Comparison of ENCODE assay signal across 1 cellular context in the genomic region with DNA sequence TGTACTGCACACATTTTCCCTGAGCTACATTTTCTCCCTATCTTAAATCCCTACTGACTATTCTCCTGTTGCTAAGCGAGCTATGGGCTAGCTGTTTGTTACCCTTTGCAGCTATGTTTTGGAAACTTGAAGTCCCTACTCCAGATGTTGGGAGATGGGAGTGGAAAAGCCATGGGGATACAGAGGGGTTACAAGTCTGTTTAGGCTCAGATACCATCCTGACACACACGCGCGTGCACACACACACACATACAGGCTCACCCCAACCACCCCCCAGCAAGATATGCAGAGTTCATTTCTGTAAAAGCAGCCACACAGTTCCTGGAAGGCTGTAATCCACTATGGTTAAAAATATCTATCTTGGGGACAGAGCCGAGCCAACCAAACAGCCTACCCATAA.
TF ChIP-seq lines count a peak whose summit lies in the region.

No MANE protein-coding gene starts in this region.

TF ChIP-seq in SK-N-SH, 30 proteins besides CTCF, POLR2A, EP300 and RAD21:
- TF ChIP-seq RXRA (IDR thresholded peaks at IDR 0.05; ENCODE audit: borderline replicate concordance, low read depth) (no peak), FOSL2 (IDR thresholded peaks at IDR 0.05; ENCODE audit: borderline replicate concordance, low read depth) (no peak), MXI1 (IDR thresholded peaks at IDR 0.05; ENCODE audit: low read depth, low read length) (no peak), YY1 (IDR thresholded peaks at IDR 0.05; ENCODE audit: low read depth) (no peak), TCF12 (IDR thresholded peaks at IDR 0.05) (no peak), TEAD4 (IDR thresholded peaks at IDR 0.05; ENCODE audit: borderline replicate concordance, insufficient read depth) (no peak), POLR2AphosphoS5 (IDR thresholded peaks at IDR 0.05; ENCODE audit: low read depth, low read length) (no peak), SMC3 (IDR thresholded peaks at IDR 0.05; ENCODE audit: low read depth, low read length) (no peak), SIN3A (IDR thresholded peaks at IDR 0.05; ENCODE audit: borderline replicate concordance, low read depth, low read length) (no peak), RCOR1 (IDR thresholded peaks at IDR 0.05; ENCODE audit: low read length) (no peak), GATA2 (CRISPR knock-in tag; IDR thresholded peaks at IDR 0.05) (no peak), ELF1 (IDR thresholded peaks at IDR 0.05) (no peak)
- TF ChIP-seq, protein P1, sequence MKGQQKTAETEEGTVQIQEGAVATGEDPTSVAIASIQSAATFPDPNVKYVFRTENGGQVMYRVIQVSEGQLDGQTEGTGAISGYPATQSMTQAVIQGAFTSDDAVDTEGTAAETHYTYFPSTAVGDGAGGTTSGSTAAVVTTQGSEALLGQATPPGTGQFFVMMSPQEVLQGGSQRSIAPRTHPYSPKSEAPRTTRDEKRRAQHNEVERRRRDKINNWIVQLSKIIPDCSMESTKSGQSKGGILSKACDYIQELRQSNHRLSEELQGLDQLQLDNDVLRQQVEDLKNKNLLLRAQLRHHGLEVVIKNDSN (IDR thresholded peaks at IDR 0.05; ENCODE audit: borderline replicate concordance, low read depth), result no peak
- TF ChIP-seq, protein P2, sequence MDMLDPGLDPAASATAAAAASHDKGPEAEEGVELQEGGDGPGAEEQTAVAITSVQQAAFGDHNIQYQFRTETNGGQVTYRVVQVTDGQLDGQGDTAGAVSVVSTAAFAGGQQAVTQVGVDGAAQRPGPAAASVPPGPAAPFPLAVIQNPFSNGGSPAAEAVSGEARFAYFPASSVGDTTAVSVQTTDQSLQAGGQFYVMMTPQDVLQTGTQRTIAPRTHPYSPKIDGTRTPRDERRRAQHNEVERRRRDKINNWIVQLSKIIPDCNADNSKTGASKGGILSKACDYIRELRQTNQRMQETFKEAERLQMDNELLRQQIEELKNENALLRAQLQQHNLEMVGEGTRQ (IDR thresholded peaks at IDR 0.05; ENCODE audit: borderline replicate concordance, low read depth, low read length), result no peak
- TF ChIP-seq, protein P3, sequence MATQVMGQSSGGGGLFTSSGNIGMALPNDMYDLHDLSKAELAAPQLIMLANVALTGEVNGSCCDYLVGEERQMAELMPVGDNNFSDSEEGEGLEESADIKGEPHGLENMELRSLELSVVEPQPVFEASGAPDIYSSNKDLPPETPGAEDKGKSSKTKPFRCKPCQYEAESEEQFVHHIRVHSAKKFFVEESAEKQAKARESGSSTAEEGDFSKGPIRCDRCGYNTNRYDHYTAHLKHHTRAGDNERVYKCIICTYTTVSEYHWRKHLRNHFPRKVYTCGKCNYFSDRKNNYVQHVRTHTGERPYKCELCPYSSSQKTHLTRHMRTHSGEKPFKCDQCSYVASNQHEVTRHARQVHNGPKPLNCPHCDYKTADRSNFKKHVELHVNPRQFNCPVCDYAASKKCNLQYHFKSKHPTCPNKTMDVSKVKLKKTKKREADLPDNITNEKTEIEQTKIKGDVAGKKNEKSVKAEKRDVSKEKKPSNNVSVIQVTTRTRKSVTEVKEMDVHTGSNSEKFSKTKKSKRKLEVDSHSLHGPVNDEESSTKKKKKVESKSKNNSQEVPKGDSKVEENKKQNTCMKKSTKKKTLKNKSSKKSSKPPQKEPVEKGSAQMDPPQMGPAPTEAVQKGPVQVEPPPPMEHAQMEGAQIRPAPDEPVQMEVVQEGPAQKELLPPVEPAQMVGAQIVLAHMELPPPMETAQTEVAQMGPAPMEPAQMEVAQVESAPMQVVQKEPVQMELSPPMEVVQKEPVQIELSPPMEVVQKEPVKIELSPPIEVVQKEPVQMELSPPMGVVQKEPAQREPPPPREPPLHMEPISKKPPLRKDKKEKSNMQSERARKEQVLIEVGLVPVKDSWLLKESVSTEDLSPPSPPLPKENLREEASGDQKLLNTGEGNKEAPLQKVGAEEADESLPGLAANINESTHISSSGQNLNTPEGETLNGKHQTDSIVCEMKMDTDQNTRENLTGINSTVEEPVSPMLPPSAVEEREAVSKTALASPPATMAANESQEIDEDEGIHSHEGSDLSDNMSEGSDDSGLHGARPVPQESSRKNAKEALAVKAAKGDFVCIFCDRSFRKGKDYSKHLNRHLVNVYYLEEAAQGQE (IDR thresholded peaks at IDR 0.05; ENCODE audit: low read depth, low read length), result no peak
- TF ChIP-seq, protein P4, sequence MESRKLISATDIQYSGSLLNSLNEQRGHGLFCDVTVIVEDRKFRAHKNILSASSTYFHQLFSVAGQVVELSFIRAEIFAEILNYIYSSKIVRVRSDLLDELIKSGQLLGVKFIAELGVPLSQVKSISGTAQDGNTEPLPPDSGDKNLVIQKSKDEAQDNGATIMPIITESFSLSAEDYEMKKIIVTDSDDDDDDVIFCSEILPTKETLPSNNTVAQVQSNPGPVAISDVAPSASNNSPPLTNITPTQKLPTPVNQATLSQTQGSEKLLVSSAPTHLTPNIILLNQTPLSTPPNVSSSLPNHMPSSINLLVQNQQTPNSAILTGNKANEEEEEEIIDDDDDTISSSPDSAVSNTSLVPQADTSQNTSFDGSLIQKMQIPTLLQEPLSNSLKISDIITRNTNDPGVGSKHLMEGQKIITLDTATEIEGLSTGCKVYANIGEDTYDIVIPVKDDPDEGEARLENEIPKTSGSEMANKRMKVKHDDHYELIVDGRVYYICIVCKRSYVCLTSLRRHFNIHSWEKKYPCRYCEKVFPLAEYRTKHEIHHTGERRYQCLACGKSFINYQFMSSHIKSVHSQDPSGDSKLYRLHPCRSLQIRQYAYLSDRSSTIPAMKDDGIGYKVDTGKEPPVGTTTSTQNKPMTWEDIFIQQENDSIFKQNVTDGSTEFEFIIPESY (IDR thresholded peaks at IDR 0.05; ENCODE audit: borderline replicate concordance, low read depth), result no peak
